15 cellular contexts compared by ENCODE assay signal in the genomic region with DNA sequence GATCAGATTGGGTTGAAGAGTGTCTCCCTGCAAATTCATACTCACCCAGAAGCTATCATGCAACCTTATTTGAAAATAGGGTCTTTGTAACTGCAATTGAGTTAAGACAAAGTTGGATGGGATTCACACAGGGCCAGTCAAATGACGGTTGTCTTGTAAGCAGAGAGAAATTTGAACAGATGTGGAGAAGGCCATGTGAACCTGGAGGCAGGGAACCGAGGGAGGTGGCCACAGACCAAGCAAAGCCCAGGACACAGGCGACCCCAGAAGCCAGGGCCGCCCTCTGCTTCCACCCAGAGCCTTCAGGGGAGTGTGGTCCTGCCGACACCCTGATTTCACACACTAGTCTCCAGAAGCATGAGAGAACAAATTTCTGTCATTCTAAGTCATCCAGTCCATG.
DNase-seq lines count a peak whose midpoint lies in the region; ATAC-seq and TF ChIP-seq lines count a peak whose summit lies in the region.
"Had no signal": no experiment of that assay in that cellular context is flagged by ENCODE, and none has a peak within 500 bp of the region (broad histone marks: within the 10 kb centered on the region; RNA-seq: fewer than 3 reads in every experiment).

No MANE protein-coding gene starts in this region.

- H3K4me3 Mint-ChIP-seq in activated T-cell treated with anti-CD3 and anti-CD28 coated beads, Interleukin-2, amount 50 U/mL, for 72 hours, result peak overlapping the region; percentile 61 to 68
- H3K4me3 Mint-ChIP-seq in activated CD4-positive, alpha-beta memory T cell treated with anti-CD3 and anti-CD28 coated beads, Interleukin-2, amount 10 ng/mL, durations not matched to agents 7 days and 5 days, result no peak overlapping the region
- H3K4me3 Mint-ChIP-seq in immature natural killer cell, result peak overlapping the region; percentile 69 to 90 (median 78)
- H3K4me3 Mint-ChIP-seq in stimulated activated naive CD8-positive, alpha-beta T cell treated with anti-CD3 and anti-CD28 coated beads, Interleukin-15, amount 100 ng/mL, for 72 hours, result peak overlapping the region in 1 of 2 donors; percentile 11
- H3K4me3 Mint-ChIP-seq in type B pancreatic cell, result no peak overlapping the region
- H3K4me3 Mint-ChIP-seq: GM23338 had no signal

- peaks cover 5 to 18% of the 10 kb centered on the region in 2 donors for H3K36me3 Mint-ChIP-seq in activated T-cell treated with anti-CD3 and anti-CD28 coated beads, Interleukin-2, amount 50 U/mL, for 72 hours (ENCODE audit: insufficient read depth in 2 of 2)
- peaks cover 36% of the 10 kb centered on the region for H3K36me3 Mint-ChIP-seq in activated CD4-positive, alpha-beta memory T cell treated with anti-CD3 and anti-CD28 coated beads, Interleukin-2, amount 10 ng/mL, durations not matched to agents 7 days and 5 days (ENCODE audit: low read depth)
- H3K36me3 Mint-ChIP-seq in immature natural killer cell (peaks cover 4 to 25% (median 12%) of the 10 kb centered on the region in 3 donors), type B pancreatic cell (peaks cover 7% of the 10 kb centered on the region)

- ATAC-seq in activated T-cell treated with anti-CD3 and anti-CD28 coated beads, Interleukin-2, amount 50 U/mL, for 72 hours (replicated peaks in 1 of 2), result no peak
- ATAC-seq in stimulated activated naive CD8-positive, alpha-beta T cell treated with anti-CD3 and anti-CD28 coated beads, Interleukin-15, amount 100 ng/mL, for 72 hours, result no peak
- ATAC-seq in GM21737 (IDR thresholded peaks at IDR 0.05; ENCODE audit: unreplicated experiment), result no peak
- ATAC-seq: GM12878, GM23338 had no signal

- no peaks in the 10 kb centered on the region for H3K27me3 Mint-ChIP-seq in activated T-cell treated with anti-CD3 and anti-CD28 coated beads, Interleukin-2, amount 50 U/mL, for 72 hours (ENCODE audit: low read depth)
- H3K27me3 Mint-ChIP-seq in activated CD4-positive, alpha-beta memory T cell treated with anti-CD3 and anti-CD28 coated beads, Interleukin-2, amount 10 ng/mL, durations not matched to agents 7 days and 5 days, result no peaks in the 10 kb centered on the region
- H3K27me3 Mint-ChIP-seq in immature natural killer cell (ENCODE audit: low read depth in 3 of 3) (peaks cover 0 to 10% (median 6%) of the 10 kb centered on the region in 3 donors), type B pancreatic cell (peaks cover 33% of the 10 kb centered on the region)
- no peaks in the 10 kb centered on the region for H3K27me3 Mint-ChIP-seq in stimulated activated naive CD8-positive, alpha-beta T cell treated with anti-CD3 and anti-CD28 coated beads, Interleukin-15, amount 100 ng/mL, for 72 hours

- DNase-seq in activated T-cell treated with anti-CD3 and anti-CD28 coated beads, Interleukin-2, amount 50 U/mL, for 72 hours, result no peak
- no peak for DNase-seq in activated T-cell treated with anti-CD3 and anti-CD28 coated beads, Interleukin-2, amount 50 U/mL, for 1 hour
- no peak for DNase-seq in activated CD4-positive, alpha-beta memory T cell treated with anti-CD3 and anti-CD28 coated beads, Interleukin-2, amount 10 ng/mL, durations not matched to agents 7 days and 5 days
- DNase-seq in immature natural killer cell (no peak), type B pancreatic cell (ENCODE audit: extremely low spot score, unreplicated experiment) (no peak), Kasumi-1 (lab: John Stamatoyannopoulos, UW) (no peak)
- DNase-seq in stimulated activated naive CD8-positive, alpha-beta T cell treated with anti-CD3 and anti-CD28 coated beads, Interleukin-15, amount 100 ng/mL, for 72 hours, result no peak
- DNase-seq: activated CD4-positive, CD25-positive, alpha-beta regulatory T cell treated with anti-CD3 and anti-CD28 coated beads, Interleukin-2, amount 50 U/mL, for 72 hours; amniotic stem cell; NCI-H1417; NCI-H524 treated with DMSO at 0.1 percent for 48 hours; SK-N-SH had no signal

- TF ChIP-seq CTCF in type B pancreatic cell (conservative IDR thresholded peaks at IDR 0.05), result no peak

- H3K27ac Mint-ChIP-seq in activated T-cell treated with anti-CD3 and anti-CD28 coated beads, Interleukin-2, amount 50 U/mL, for 72 hours, result peak overlapping the region; percentile 68
- H3K27ac Mint-ChIP-seq in activated CD4-positive, alpha-beta memory T cell treated with anti-CD3 and anti-CD28 coated beads, Interleukin-2, amount 10 ng/mL, durations not matched to agents 7 days and 5 days, result peak overlapping the region; percentile 62
- H3K27ac Mint-ChIP-seq in immature natural killer cell, result peak overlapping the region; percentile 82 to 96 (median 85)
- H3K27ac Mint-ChIP-seq in stimulated activated naive CD8-positive, alpha-beta T cell treated with anti-CD3 and anti-CD28 coated beads, Interleukin-15, amount 100 ng/mL, for 72 hours, result peak overlapping the region; percentile 15 to 73
- H3K27ac Mint-ChIP-seq in type B pancreatic cell, result no peak overlapping the region
- H3K27ac Mint-ChIP-seq: GM23338 had no signal

- H3K9me3 Mint-ChIP-seq in activated T-cell treated with anti-CD3 and anti-CD28 coated beads, Interleukin-2, amount 50 U/mL, for 72 hours, result peaks cover 0 to 1% of the 10 kb centered on the region in 2 donors
- H3K9me3 Mint-ChIP-seq in activated CD4-positive, alpha-beta memory T cell treated with anti-CD3 and anti-CD28 coated beads, Interleukin-2, amount 10 ng/mL, durations not matched to agents 7 days and 5 days, result peaks cover 8% of the 10 kb centered on the region
- H3K9me3 Mint-ChIP-seq in immature natural killer cell, result no peaks in the 10 kb centered on the region
- H3K9me3 Mint-ChIP-seq in stimulated activated naive CD8-positive, alpha-beta T cell treated with anti-CD3 and anti-CD28 coated beads, Interleukin-15, amount 100 ng/mL, for 72 hours, result no peaks in the 10 kb centered on the region
- H3K9me3 Mint-ChIP-seq in type B pancreatic cell, result no peaks in the 10 kb centered on the region
- H3K9me3 Mint-ChIP-seq: GM23338 had no signal

- CTCF ChIA-PET in activated CD4-positive, alpha-beta memory T cell treated with anti-CD3 and anti-CD28 coated beads, Interleukin-2, amount 10 ng/mL, durations not matched to agents 7 days and 5 days (lab: Charles Lee), result interaction anchor here (1.1 to 2.4 kb wide), 5 partner anchors 13 to 352 kb away, joined by 3 to 6 read pairs (median 3); no protein-coding TSS in a partner anchor

- peaks cover 75% of the 10 kb centered on the region for H3K4me1 Mint-ChIP-seq in activated T-cell treated with anti-CD3 and anti-CD28 coated beads, Interleukin-2, amount 50 U/mL, for 72 hours (ENCODE audit: low read depth)
- H3K4me1 Mint-ChIP-seq in activated CD4-positive, alpha-beta memory T cell treated with anti-CD3 and anti-CD28 coated beads, Interleukin-2, amount 10 ng/mL, durations not matched to agents 7 days and 5 days, result peaks cover 54% of the 10 kb centered on the region
- H3K4me1 Mint-ChIP-seq in immature natural killer cell (peaks cover 56 to 78% of the 10 kb centered on the region in 2 donors), type B pancreatic cell (ENCODE audit: unreplicated experiment) (peaks cover 10% of the 10 kb centered on the region)
- H3K4me1 Mint-ChIP-seq in stimulated activated naive CD8-positive, alpha-beta T cell treated with anti-CD3 and anti-CD28 coated beads, Interleukin-15, amount 100 ng/mL, for 72 hours, result peaks cover 68% of the 10 kb centered on the region
- H3K4me1 Mint-ChIP-seq: GM23338 had no signal

- POLR2A ChIA-PET in activated CD4-positive, alpha-beta memory T cell treated with anti-CD3 and anti-CD28 coated beads, Interleukin-2, amount 10 ng/mL, durations not matched to agents 7 days and 5 days (lab: Charles Lee), result interaction anchor here (1.1 to 4.6 kb wide), 6 partner anchors 8 to 342 kb away, joined by 3 to 36 read pairs (median 6); a partner anchor contains a TSS

Comparison
In these comparisons a context has a peak if more than half of its experiments do, and no peak if none do; other contexts are left out.
1. H3K4me3 Mint-ChIP-seq: peak in activated T-cell treated with anti-CD3 and anti-CD28 coated beads, Interleukin-2, amount 50 U/mL, for 72 hours (2 of 2) and immature natural killer cell (5 of 5); none in activated CD4-positive, alpha-beta memory T cell treated with anti-CD3 and anti-CD28 coated beads, Interleukin-2, amount 10 ng/mL, durations not matched to agents 7 days and 5 days (single experiment) and type B pancreatic cell (single experiment).